In the genomic region with DNA sequence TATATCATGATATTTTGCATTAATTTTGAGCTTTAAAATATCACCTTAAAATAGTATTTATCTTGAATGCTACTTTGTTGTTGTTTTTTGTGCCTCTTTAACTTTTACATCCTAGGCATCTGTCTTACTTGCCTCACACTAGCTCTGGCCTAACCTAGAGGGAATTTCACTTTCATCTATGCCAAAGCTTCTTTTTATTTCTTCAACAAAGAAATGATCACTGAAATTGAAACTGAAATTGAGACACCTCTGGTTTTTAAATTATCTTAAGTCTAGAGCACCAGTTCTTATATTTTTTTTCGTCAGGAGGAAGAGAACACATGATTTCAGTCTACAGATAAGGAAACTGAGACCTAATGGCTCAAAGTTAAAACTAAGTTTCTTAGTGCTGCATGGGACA, we compare ENCODE assay signal across 11 cellular contexts. TPM values are rescaled to one million over a fixed set of nuclear protein-coding genes. Genes with fewer than 3 reads are reported as not detected.
DNase-seq lines count a peak whose midpoint lies in the region; ATAC-seq, FAIRE-seq and TF ChIP-seq lines count a peak whose summit lies in the region.
"Had no signal": no experiment of that assay in that cellular context is flagged by ENCODE, and none has a peak within 500 bp of the region (broad histone marks: within the 10 kb centered on the region; RNA-seq: fewer than 3 reads in every experiment).

No MANE protein-coding gene starts in this region.

- no peak for TF ChIP-seq POLR2A in GM12892 (IDR thresholded peaks at IDR 0.05; ENCODE audit: low read depth, low read length)

- DNase-seq in GM12892 (ENCODE audit: insufficient read length), result peak; percentile 19
- no peak for DNase-seq in SIG-M5 treated with dmso at 0.1 percent for 504 hours (lab: John Stamatoyannopoulos, UW; ENCODE audit: unreplicated experiment)
- DNase-seq in NCI-H82 (lab: John Stamatoyannopoulos, UW), result no peak
- no peak for DNase-seq in NCI-H1092 (lab: John Stamatoyannopoulos, UW)
- no peak for DNase-seq in central memory CD4-positive, alpha-beta T cell
- DNase-seq: naive B cell; stimulated activated CD4-positive, alpha-beta T cell treated with anti-CD3 and anti-CD28 coated beads, Interleukin-12 subunit alpha, Interleukin-12 subunit beta, amount 100 ng/mL, for 4 hours had no signal

- peak; percentile 53 for FAIRE-seq in GM12892 (lab: Jason Lieb, UNC)
- FAIRE-seq: keratinocyte had no signal

- peak; percentile 82 for ATAC-seq in GM19324 (IDR thresholded peaks at IDR 0.05; ENCODE audit: low FRiP score, unreplicated experiment)
- ATAC-seq in HG02610 (IDR thresholded peaks at IDR 0.05; ENCODE audit: unreplicated experiment), result peak; percentile 90
- ATAC-seq in HG03354 (IDR thresholded peaks at IDR 0.05; ENCODE audit: poor library complexity, severe bottlenecking, unreplicated experiment), result peak; percentile 73

RNA-seq across cellular contexts. Expression of gene SCIN, which starts 3.5 kb away (rescaled TPM):
- polyA plus RNA-seq in GM12892 (2012; ENCODE audit: missing spikeins), result 0.30 TPM
- polyA plus RNA-seq: keratinocyte had no signal
